Comparison of ENCODE assay signal across 31 cellular contexts in the genomic region with DNA sequence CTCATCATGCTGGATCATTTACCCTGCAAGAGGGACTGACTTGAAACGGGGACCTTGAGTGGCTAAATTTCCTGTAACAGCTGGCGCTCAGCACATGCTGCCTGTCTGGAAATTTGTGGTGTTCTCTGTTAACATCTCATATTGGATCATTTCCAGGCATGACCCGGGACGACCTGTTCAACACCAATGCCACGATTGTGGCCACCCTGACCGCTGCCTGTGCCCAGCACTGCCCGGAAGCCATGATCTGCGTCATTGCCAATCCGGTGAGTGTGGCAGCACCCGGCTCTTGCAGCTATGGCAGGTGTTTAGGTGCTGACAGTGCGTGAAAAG. TPM values are rescaled to one million over a fixed set of nuclear protein-coding genes. Genes with fewer than 3 reads are reported as not detected.
DNase-seq lines count a peak whose midpoint lies in the region; ATAC-seq and TF ChIP-seq lines count a peak whose summit lies in the region.
"Had no signal": no experiment of that assay in that cellular context is flagged by ENCODE, and none has a peak within 500 bp of the region (broad histone marks: within the 10 kb centered on the region; RNA-seq: fewer than 3 reads in every experiment).

No MANE protein-coding gene starts in this region.

- H3K4me1 Mint-ChIP-seq in HFFc6 (ENCODE audit: low read depth) (peaks cover 22% of the 10 kb centered on the region), WTC11 (peaks cover 13% of the 10 kb centered on the region)

- peak overlapping the region; percentile 62 to 94 (median 88) for H3K27ac ChIP-seq in gastrocnemius medialis
- H3K27ac ChIP-seq: cardiac muscle cell, prostate gland, upper lobe of right lung had no signal

- peak overlapping the region; percentile 47; the same call in 1 of the 2 replicates for H3K27ac Mint-ChIP-seq in HFFc6
- no peak overlapping the region for H3K27ac Mint-ChIP-seq in WTC11
- H3K27ac Mint-ChIP-seq: activated naive CD4-positive, alpha-beta T cell treated with anti-CD3 and anti-CD28 coated beads for 36 hours; endodermal cell; memory B cell had no signal

- intact Hi-C loops in gastrocnemius medialis (cut with DNase I; ENCODE audit: low total_unique reads) = loop anchor here (10.0 kb wide), 1 partner anchor 107 kb away; no protein-coding TSS in a partner anchor

- H3K36me3 ChIP-seq in gastrocnemius medialis = peaks cover 0 to 70% of the 10 kb centered on the region in 2 donors

- no peak for TF ChIP-seq POLR2A in gastrocnemius medialis (IDR thresholded peaks at IDR 0.05)

- in situ Hi-C loops in gastrocnemius medialis (cut with MboI; ENCODE audit: low sequenced_read_pairs in 4 of 4) = no loop called here

- no peak overlapping the region for H3K4me3 ChIP-seq in gastrocnemius medialis
- H3K4me3 ChIP-seq: cardiac muscle cell, heart right ventricle, MG63, prostate gland, upper lobe of right lung had no signal

- H3K4me3 Mint-ChIP-seq in HFFc6 (no peak overlapping the region), WTC11 (no peak overlapping the region)
- H3K4me3 Mint-ChIP-seq: activated naive CD4-positive, alpha-beta T cell treated with anti-CD3 and anti-CD28 coated beads for 36 hours; endodermal cell; memory B cell had no signal

- H3K36me3 Mint-ChIP-seq in HFFc6 (ENCODE audit: low read depth) = peaks cover 14% of the 10 kb centered on the region
- peaks cover 58% of the 10 kb centered on the region for H3K36me3 Mint-ChIP-seq in WTC11

- TF ChIP-seq CTCF in HFFc6 (IDR thresholded peaks at IDR 0.05) (no peak), gastrocnemius medialis (IDR thresholded peaks at IDR 0.05 in 4 of 5, conservative IDR thresholded peaks at IDR 0.05 in 1 of 5) (no peak), WTC11 (IDR thresholded peaks at IDR 0.05) (no peak)

- H3K9me3 Mint-ChIP-seq in HFFc6 (no peaks in the 10 kb centered on the region), WTC11 (no peaks in the 10 kb centered on the region)
- H3K9me3 Mint-ChIP-seq: activated naive CD4-positive, alpha-beta T cell treated with anti-CD3 and anti-CD28 coated beads for 36 hours; endodermal cell; memory B cell had no signal

- no peaks in the 10 kb centered on the region for H3K27me3 ChIP-seq in gastrocnemius medialis
- H3K27me3 ChIP-seq: cardiac muscle cell, heart right ventricle, MG63, upper lobe of right lung had no signal

- H3K4me1 ChIP-seq in gastrocnemius medialis = peaks cover 51 to 64% of the 10 kb centered on the region in 2 donors
- H3K4me1 ChIP-seq: Caco-2, prostate gland, upper lobe of right lung had no signal

- H3K9me3 ChIP-seq in gastrocnemius medialis = no peaks in the 10 kb centered on the region
- H3K9me3 ChIP-seq: Caco-2, heart right ventricle, MG63, prostate gland, upper lobe of right lung had no signal

- ATAC-seq in gastrocnemius medialis = peak; percentile 72 to 78
- no peak for ATAC-seq in HG02588 (IDR thresholded peaks at IDR 0.05; ENCODE audit: unreplicated experiment)
- no peak for ATAC-seq in WTC11
- ATAC-seq: esophagus mucosa, SK-N-SH treated with all-trans-retinoic acid at 6 μM for 48 hours, upper lobe of right lung had no signal

- CTCF ChIA-PET in WTC11 (lab: Charles Lee) = interaction anchor here (1.1 kb wide), 1 partner anchor 11 kb away, joined by 5 read pairs; no protein-coding TSS in a partner anchor

- DNase-seq in DMS79 treated with DMSO at 0.1 percent for 48 hours (lab: John Stamatoyannopoulos, UW) = peak; percentile 70
- no peak for DNase-seq in HFFc6
- peak; percentile 10 for DNase-seq in dermis blood vessel endothelial cell
- DNase-seq in gastrocnemius medialis = peak; percentile 65 to 89
- DNase-seq in activated effector memory CD4-positive, alpha-beta T cell treated with Interleukin-2 at 50 U/mL for 16 hours = no peak
- no peak for DNase-seq in WTC11 (ENCODE audit: low spot score)
- DNase-seq: activated CD8-positive, alpha-beta memory T cell treated with anti-CD3 and anti-CD28 coated beads for 24 hours; activated naive CD4-positive, alpha-beta T cell treated with anti-CD3 and anti-CD28 coated beads for 36 hours; activated T-cell treated with anti-CD3 and anti-CD28 coated beads, Interleukin-2, amount 50 U/mL, for 1 hour; C1 segment of cervical spinal cord; Caco-2; cortex of kidney; DND-41; endodermal cell; foreskin fibroblast; heart right ventricle; KG1; MG63; NCI-H1105 treated with DMSO at 0.1 percent for 48 hours; NCI-H2081; NCI-H82; RPMI8226; stimulated activated CD8-positive, alpha-beta memory T cell treated with anti-CD3 and anti-CD28 coated beads, Interleukin-4, amount 100 ng/mL, for 48 hours; T-helper 2 cell; upper lobe of right lung had no signal

- H3K27me3 Mint-ChIP-seq in HFFc6 (ENCODE audit: insufficient read depth) (no peaks in the 10 kb centered on the region; the same call in none of the 2 replicates), WTC11 (ENCODE audit: low read depth) (no peaks in the 10 kb centered on the region)
- H3K27me3 Mint-ChIP-seq: memory B cell had no signal

- POLR2A ChIA-PET in WTC11 (lab: Charles Lee) = no interaction called here

TF ChIP-seq in WTC11, 78 proteins besides CTCF, POLR2A, EP300 and RAD21 (continues in another document):
- TF ChIP-seq TCF7 (CRISPR knock-in tag; IDR thresholded peaks at IDR 0.05; ENCODE audit: low read depth) (no peak), ATF1 (CRISPR knock-in tag; IDR thresholded peaks at IDR 0.05) (no peak), CBFB (CRISPR knock-in tag; IDR thresholded peaks at IDR 0.05; ENCODE audit: low read depth) (no peak), ZNF512 (CRISPR knock-in tag; IDR thresholded peaks at IDR 0.05; ENCODE audit: borderline replicate concordance) (no peak), SMAD3 (CRISPR knock-in tag; IDR thresholded peaks at IDR 0.05; ENCODE audit: borderline replicate concordance) (no peak), STAT6 (CRISPR knock-in tag; conservative IDR thresholded peaks at IDR 0.05; ENCODE audit: low read depth) (no peak), TEAD4 (CRISPR knock-in tag; IDR thresholded peaks at IDR 0.05) (no peak)
- TF ChIP-seq, protein P1, sequence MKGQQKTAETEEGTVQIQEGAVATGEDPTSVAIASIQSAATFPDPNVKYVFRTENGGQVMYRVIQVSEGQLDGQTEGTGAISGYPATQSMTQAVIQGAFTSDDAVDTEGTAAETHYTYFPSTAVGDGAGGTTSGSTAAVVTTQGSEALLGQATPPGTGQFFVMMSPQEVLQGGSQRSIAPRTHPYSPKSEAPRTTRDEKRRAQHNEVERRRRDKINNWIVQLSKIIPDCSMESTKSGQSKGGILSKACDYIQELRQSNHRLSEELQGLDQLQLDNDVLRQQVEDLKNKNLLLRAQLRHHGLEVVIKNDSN (CRISPR knock-in tag; IDR thresholded peaks at IDR 0.05) = no peak
- TF ChIP-seq, protein P2, sequence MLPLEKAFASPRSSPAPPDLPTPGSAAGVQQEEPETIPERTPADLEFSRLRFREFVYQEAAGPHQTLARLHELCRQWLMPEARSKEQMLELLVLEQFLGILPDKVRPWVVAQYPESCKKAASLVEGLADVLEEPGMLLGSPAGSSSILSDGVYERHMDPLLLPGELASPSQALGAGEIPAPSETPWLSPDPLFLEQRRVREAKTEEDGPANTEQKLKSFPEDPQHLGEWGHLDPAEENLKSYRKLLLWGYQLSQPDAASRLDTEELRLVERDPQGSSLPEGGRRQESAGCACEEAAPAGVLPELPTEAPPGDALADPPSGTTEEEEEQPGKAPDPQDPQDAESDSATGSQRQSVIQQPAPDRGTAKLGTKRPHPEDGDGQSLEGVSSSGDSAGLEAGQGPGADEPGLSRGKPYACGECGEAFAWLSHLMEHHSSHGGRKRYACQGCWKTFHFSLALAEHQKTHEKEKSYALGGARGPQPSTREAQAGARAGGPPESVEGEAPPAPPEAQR (CRISPR knock-in tag; IDR thresholded peaks at IDR 0.05) = no peak

RNA-seq across cellular contexts. Expression of gene MDH2, which starts 9.9 kb away (rescaled TPM):
- 100 to 1,000 TPM; 208 to 255 (median 243) TPM for total RNA-seq in HFFc6 (2021; fragmentation: NEBNext Ultra II Directional; extraction: Animal tissue kit (Norgen Biotek cat#: 25700))
- 34.0 and 52.2 TPM in 2 replicates for total RNA-seq in dermis blood vessel endothelial cell
- 100 to 1,000 TPM; 236 to 344 (median 284) TPM for total RNA-seq in gastrocnemius medialis
- total RNA-seq in WTC11 (2021) = 298 to 333 TPM (median 313 TPM) in 3 replicates

RNA-seq across cellular contexts. Expression of gene STYXL1, which starts 10.0 kb away (rescaled TPM):
- total RNA-seq in HFFc6 (2021; fragmentation: NEBNext Ultra II Directional; extraction: Animal tissue kit (Norgen Biotek cat#: 25700)) = 10 to 100 TPM; 29.6 to 38.3 (median 32.0) TPM
- 28.1 and 38.3 TPM in 2 replicates for total RNA-seq in dermis blood vessel endothelial cell
- 10 to 100 TPM; 10.0 to 31.5 (median 17.3) TPM for total RNA-seq in gastrocnemius medialis
- 21.3 to 28.2 TPM (median 27.8 TPM) in 3 replicates for total RNA-seq in WTC11 (2021)

Comparison
In these comparisons a context has a peak if more than half of its experiments do, and no peak if none do; other contexts are left out.
1. DNase-seq: peak in DMS79 treated with DMSO at 0.1 percent for 48 hours (single experiment), dermis blood vessel endothelial cell (single experiment) and gastrocnemius medialis (2 of 2); none in HFFc6 (single experiment), activated effector memory CD4-positive, alpha-beta T cell treated with Interleukin-2 at 50 U/mL for 16 hours (single experiment) and WTC11 (single experiment).
2. ATAC-seq: peak in gastrocnemius medialis (2 of 2); none in HG02588 (single experiment) and WTC11 (single experiment).